Comparison of ENCODE assay signal across 1 cellular context in the genomic region with DNA sequence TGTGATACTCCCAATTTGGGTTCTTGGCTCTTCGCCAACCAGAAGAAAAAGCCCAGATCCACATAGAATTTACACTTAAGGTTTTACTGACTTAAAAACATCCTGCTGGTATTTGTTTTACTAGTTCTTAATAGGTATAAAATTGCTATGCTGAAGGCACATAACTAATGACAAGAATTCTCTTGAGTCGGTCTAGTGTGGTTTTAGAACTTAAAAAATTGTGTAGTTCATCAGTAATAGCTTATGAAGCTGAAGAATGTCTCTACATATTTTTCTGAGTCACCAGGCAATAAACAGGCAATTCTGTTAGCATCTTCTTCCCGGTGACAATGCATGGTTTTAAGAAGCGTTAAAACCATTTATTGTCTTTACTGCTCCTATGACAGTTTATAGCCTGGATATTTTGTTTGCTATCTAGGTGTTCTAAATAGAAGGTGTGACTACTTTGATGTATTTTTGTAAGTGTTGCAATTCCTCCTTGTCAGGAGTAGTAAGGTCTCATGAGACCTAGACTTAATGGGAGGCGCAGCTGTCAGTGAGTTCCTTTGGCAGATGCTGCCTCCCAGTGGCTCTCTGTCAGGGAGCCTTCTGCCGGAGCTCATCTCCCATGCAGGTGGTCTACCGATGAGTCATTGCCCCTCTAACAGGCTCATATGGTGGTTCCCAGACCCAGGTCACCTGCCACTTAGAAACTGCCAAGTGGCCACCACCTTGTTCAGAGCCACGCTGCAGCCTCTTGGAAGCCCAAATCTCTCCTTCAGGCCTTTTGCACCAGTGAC.
TF ChIP-seq lines count a peak whose summit lies in the region.

No MANE protein-coding gene starts in this region.

TF ChIP-seq in H1, 55 proteins besides CTCF, POLR2A, EP300 and RAD21 (continued from another document):
- TF ChIP-seq FOSL1 (IDR thresholded peaks at IDR 0.05; ENCODE audit: insufficient read depth, low read depth, low read length) (no peak), SUZ12 (IDR thresholded peaks at IDR 0.05; ENCODE audit: low read length) (no peak), KDM1A (IDR thresholded peaks at IDR 0.05; ENCODE audit: borderline replicate concordance, low read length) (no peak), EZH2 (IDR thresholded peaks at IDR 0.05; ENCODE audit: low read depth, low read length, severe bottlenecking) (no peak), NANOG (IDR thresholded peaks at IDR 0.05; ENCODE audit: insufficient read depth, low read depth, low read length, poor library complexity, severe bottlenecking) (no peak), BRCA1 (IDR thresholded peaks at IDR 0.05; ENCODE audit: low read depth, low read length) (no peak), MAFK (IDR thresholded peaks at IDR 0.05; ENCODE audit: low read depth, low read length) (peak; percentile 16; the same call in 1 of the 2 replicates), HDAC6 (IDR thresholded peaks at IDR 0.05; ENCODE audit: low read depth, low read length) (no peak), JUND (IDR thresholded peaks at IDR 0.05; ENCODE audit: low read length) (peak; percentile 95), GTF2F1 (IDR thresholded peaks at IDR 0.05; ENCODE audit: borderline replicate concordance, low read depth, low read length) (no peak), BACH1 (IDR thresholded peaks at IDR 0.05; ENCODE audit: low read length) (no peak), SIX5 (IDR thresholded peaks at IDR 0.05; ENCODE audit: low read depth, low read length) (no peak), SRF (IDR thresholded peaks at IDR 0.05; ENCODE audit: low read depth, low read length) (no peak)
TF ChIP-seq in H1: peak in this region for 6.
